In genomic region chr15:63430766-63431451, GRCh38 we compare ENCODE assay signal across 18 cellular contexts. TPM values are rescaled to one million over a fixed set of nuclear protein-coding genes. Genes with fewer than 3 reads are reported as not detected.
DNase-seq lines count a peak whose midpoint lies in the region; ATAC-seq and TF ChIP-seq lines count a peak whose summit lies in the region.
"Had no signal": no experiment of that assay in that cellular context is flagged by ENCODE, and none has a peak within 500 bp of the region (broad histone marks: within the 10 kb centered on the region; RNA-seq: fewer than 3 reads in every experiment).

No MANE protein-coding gene starts in this region.

- no peak overlapping the region for H3K27ac ChIP-seq in SJCRH30
- H3K27ac ChIP-seq in naive thymus-derived CD4-positive, alpha-beta T cell (ENCODE audit: low read depth, low read length): no peak overlapping the region

- no peak overlapping the region for H3K4me3 ChIP-seq in SJCRH30
- H3K4me3 ChIP-seq in fibroblast of villous mesenchyme (ENCODE audit: low read depth, low read length): no peak overlapping the region
- H3K4me3 ChIP-seq in mucosa of descending colon: no peak overlapping the region
- no peak overlapping the region for H3K4me3 ChIP-seq in naive thymus-derived CD4-positive, alpha-beta T cell (ENCODE audit: low read length)

- peaks cover 0 to 5% (median 3%) of the 10 kb centered on the region in 5 donors for H3K36me3 Mint-ChIP-seq in naive thymus-derived CD4-positive, alpha-beta T cell

- H3K36me3 ChIP-seq in SJCRH30 (no peaks in the 10 kb centered on the region), mucosa of descending colon (ENCODE audit: low read depth) (no peaks in the 10 kb centered on the region)
- no peaks in the 10 kb centered on the region for H3K36me3 ChIP-seq in naive thymus-derived CD4-positive, alpha-beta T cell (ENCODE audit: control insufficient read depth in 2 of 3, insufficient read depth in 3 of 3, low read length in 3 of 3)

- no peaks in the 10 kb centered on the region for H3K27me3 ChIP-seq in SJCRH30
- no peaks in the 10 kb centered on the region for H3K27me3 ChIP-seq in naive thymus-derived CD4-positive, alpha-beta T cell (ENCODE audit: control insufficient read depth in 2 of 2, insufficient read depth in 2 of 2, low read length in 2 of 2)

- H3K4me1 ChIP-seq in SJCRH30 (peaks cover 11% of the 10 kb centered on the region), mucosa of descending colon (ENCODE audit: low read depth) (no peaks in the 10 kb centered on the region)
- no peaks in the 10 kb centered on the region for H3K4me1 ChIP-seq in naive thymus-derived CD4-positive, alpha-beta T cell (ENCODE audit: control insufficient read depth in 2 of 2, insufficient read depth in 2 of 2, low read length in 2 of 2)
- H3K4me1 ChIP-seq: Caco-2 had no signal

- peak; percentile 50 for ATAC-seq in left ventricle myocardium superior
- no peak for ATAC-seq in Right ventricle myocardium superior (ENCODE audit: poor library complexity)
- ATAC-seq in stimulated activated naive CD8-positive, alpha-beta T cell treated with anti-CD3 and anti-CD28 coated beads, Interleukin-15, amount 100 ng/mL, for 72 hours: no peak
- ATAC-seq in mucosa of descending colon: no peak
- no peak for ATAC-seq in naive thymus-derived CD4-positive, alpha-beta T cell

- CTCF ChIA-PET in naive thymus-derived CD4-positive, alpha-beta T cell (lab: Charles Lee): no interaction called here

- TF ChIP-seq CTCF in fibroblast of villous mesenchyme (IDR thresholded peaks at IDR 0.05; ENCODE audit: insufficient read depth, low read depth, low read length) (no peak), mucosa of descending colon (IDR thresholded peaks at IDR 0.05) (no peak)

- H3K4me1 Mint-ChIP-seq in stimulated activated naive CD8-positive, alpha-beta T cell treated with anti-CD3 and anti-CD28 coated beads, Interleukin-15, amount 100 ng/mL, for 72 hours: peaks cover 8% of the 10 kb centered on the region
- peaks cover 0 to 20% (median 11%) of the 10 kb centered on the region in 7 donors for H3K4me1 Mint-ChIP-seq in naive thymus-derived CD4-positive, alpha-beta T cell

- H3K9me3 ChIP-seq in SJCRH30 (replicated peaks): no peaks in the 10 kb centered on the region
- no peaks in the 10 kb centered on the region for H3K9me3 ChIP-seq in mucosa of descending colon
- H3K9me3 ChIP-seq in naive thymus-derived CD4-positive, alpha-beta T cell (ENCODE audit: control insufficient read depth in 2 of 3, low read length in 3 of 3): no peaks in the 10 kb centered on the region
- H3K9me3 ChIP-seq: Caco-2 had no signal

- peaks cover 4 to 7% of the 10 kb centered on the region in 2 donors for H3K9me3 Mint-ChIP-seq in stimulated activated naive CD8-positive, alpha-beta T cell treated with anti-CD3 and anti-CD28 coated beads, Interleukin-15, amount 100 ng/mL, for 72 hours
- H3K9me3 Mint-ChIP-seq in naive thymus-derived CD4-positive, alpha-beta T cell: peaks cover 0 to 5% (median 2%) of the 10 kb centered on the region in 11 donors

- no peak for DNase-seq in left ventricle myocardium superior
- no peak for DNase-seq in Right ventricle myocardium superior
- peak; percentile 23 to 51 for DNase-seq in SJCRH30
- DNase-seq in fibroblast of villous mesenchyme (ENCODE audit: low read depth): peak; percentile 14
- DNase-seq in stimulated activated naive CD8-positive, alpha-beta T cell treated with anti-CD3 and anti-CD28 coated beads, Interleukin-15, amount 100 ng/mL, for 72 hours: no peak
- DNase-seq in mucosa of descending colon: no peak
- no peak for DNase-seq in naive thymus-derived CD4-positive, alpha-beta T cell
- DNase-seq: ACHN; AML-193; Caco-2; DMS53; HCEC 1CT; MV-4-11; NCI-H2227 treated with DMSO at 0.1 percent for 48 hours; NCI-H524; NK-92 treated with Interleukin-12 subunit alpha and Interleukin-12 subunit beta, amount 100 ng/mL, for 24 hours; SHP77 treated with DMSO at 0.1 percent for 48 hours had no signal

- H3K27ac Mint-ChIP-seq in stimulated activated naive CD8-positive, alpha-beta T cell treated with anti-CD3 and anti-CD28 coated beads, Interleukin-15, amount 100 ng/mL, for 72 hours: no peak overlapping the region
- H3K27ac Mint-ChIP-seq in naive thymus-derived CD4-positive, alpha-beta T cell: no peak overlapping the region

- POLR2A ChIA-PET in naive thymus-derived CD4-positive, alpha-beta T cell (lab: Charles Lee): no interaction called here

- H3K27me3 Mint-ChIP-seq in stimulated activated naive CD8-positive, alpha-beta T cell treated with anti-CD3 and anti-CD28 coated beads, Interleukin-15, amount 100 ng/mL, for 72 hours: no peaks in the 10 kb centered on the region
- H3K27me3 Mint-ChIP-seq in naive thymus-derived CD4-positive, alpha-beta T cell: no peaks in the 10 kb centered on the region

- H3K4me3 Mint-ChIP-seq in stimulated activated naive CD8-positive, alpha-beta T cell treated with anti-CD3 and anti-CD28 coated beads, Interleukin-15, amount 100 ng/mL, for 72 hours: no peak overlapping the region
- no peak overlapping the region for H3K4me3 Mint-ChIP-seq in naive thymus-derived CD4-positive, alpha-beta T cell

- intact Hi-C loops in left ventricle myocardium superior (cut with micrococcal nuclease) (no loop called here), Right ventricle myocardium superior (cut with DNase I) (no loop called here), mucosa of descending colon (cut with DNase I, micrococcal nuclease) (no loop called here)
- intact Hi-C loops in naive thymus-derived CD4-positive, alpha-beta T cell (cut with micrococcal nuclease): loop anchor here in 1 of 2 donors (10.0 kb wide), 1 partner anchor 126 kb away; no protein-coding TSS in a partner anchor

RNA-seq across cellular contexts. Expression of gene CA12, which starts 49.3 kb away (rescaled TPM):
- 0.74 TPM for total RNA-seq in left ventricle myocardium superior
- total RNA-seq in Right ventricle myocardium superior: 0.27 TPM
- total RNA-seq in SJCRH30 (2014; rRNA removed; shearing (Covaris generic)): 0.57 and 0.94 TPM in 2 replicates
- total RNA-seq in fibroblast of villous mesenchyme: 8.1 and 15.1 TPM in 2 replicates
- total RNA-seq in mucosa of descending colon: 100 to 1,000 TPM; 141 to 645 (median 213) TPM
- total RNA-seq in naive thymus-derived CD4-positive, alpha-beta T cell: under 1 TPM in 1 of 5 experiments, not detected in 4; 0.02 TPM
- polyA plus RNA-seq in naive thymus-derived CD4-positive, alpha-beta T cell: not detected
- total RNA-seq: OCI-LY7 had no signal

Comparison
In these comparisons a context has a peak if more than half of its experiments do, and no peak if none do; other contexts are left out.
1. DNase-seq: peak in SJCRH30 (2 of 2) and fibroblast of villous mesenchyme (single experiment); none in left ventricle myocardium superior (single experiment), Right ventricle myocardium superior (single experiment), stimulated activated naive CD8-positive, alpha-beta T cell treated with anti-CD3 and anti-CD28 coated beads, Interleukin-15, amount 100 ng/mL, for 72 hours (0 of 2), mucosa of descending colon (0 of 3) and naive thymus-derived CD4-positive, alpha-beta T cell (0 of 9).